ENCODE assay signal across 1 cellular context in genomic region chr22:19195796-19196731, GRCh38.
A peak's percentile ranks its signal among the peaks of the same experiment; 100 is the strongest.
TF ChIP-seq lines count a peak whose summit lies in the region.

No MANE protein-coding gene starts in this region.

TF ChIP-seq in K562, 482 proteins besides CTCF, POLR2A, EP300 and RAD21 (continued from another document):
- TF ChIP-seq NCOA4 (IDR thresholded peaks at IDR 0.05; ENCODE audit: partially characterized antibody) (no peak), MAFG (tag; conservative IDR thresholded peaks at IDR 0.05) (no peak), ATF4 (CRISPR knock-in tag; IDR thresholded peaks at IDR 0.05) (no peak), CBX3 (IDR thresholded peaks at IDR 0.05; ENCODE audit: borderline replicate concordance in 1 of 2, low read length in 2 of 2) (peak in 1 of 2 experiments; percentile 32; a peak in 1 of 3 replicates), TFE3 (CRISPR knock-in tag; IDR thresholded peaks at IDR 0.05) (no peak), DDX20 (tag; IDR thresholded peaks at IDR 0.05; ENCODE audit: low read depth) (no peak), SLC30A9 (CRISPR knock-in tag; IDR thresholded peaks at IDR 0.05) (no peak), EGR1 (conservative IDR thresholded peaks at IDR 0.05) (0 out of 2 replicates have a peak, but pooled peaks have one; percentile 24), STAT5B (CRISPR knock-in tag; IDR thresholded peaks at IDR 0.05) (no peak), USF1 (CRISPR knock-in tag; IDR thresholded peaks at IDR 0.05) (peak; percentile 47), ELF2 (CRISPR knock-in tag; IDR thresholded peaks at IDR 0.05) (0 out of 2 replicates have a peak, but pooled peaks have one; percentile 39), ELK1 (CRISPR knock-in tag; IDR thresholded peaks at IDR 0.05) (0 out of 2 replicates have a peak, but pooled peaks have one; percentile 25), ZNF143 (CRISPR knock-in tag; IDR thresholded peaks at IDR 0.05) (peak; percentile 49), ZFX (CRISPR knock-in tag; IDR thresholded peaks at IDR 0.05) (no peak; the same call in 1 of the 2 replicates), HCFC1 (IDR thresholded peaks at IDR 0.05; ENCODE audit: low read depth, low read length) (no peak), GABPA (tag; conservative IDR thresholded peaks at IDR 0.05; ENCODE audit: low read depth) (peak; percentile 69), MAX (CRISPR knock-in tag; IDR thresholded peaks at IDR 0.05) (peak; percentile 78)
TF ChIP-seq in K562: peak in this region for 35.
